In genomic region chr6:25192562-25192961, GRCh38 we compare ENCODE assay signal across 12 cellular contexts.
DNase-seq lines count a peak whose midpoint lies in the region; TF ChIP-seq lines count a peak whose summit lies in the region.
"Had no signal": no experiment of that assay in that cellular context is flagged by ENCODE, and none has a peak within 500 bp of the region (broad histone marks: within the 10 kb centered on the region; RNA-seq: fewer than 3 reads in every experiment).

No MANE protein-coding gene starts in this region.

- TF ChIP-seq POLR2A in transverse colon (IDR thresholded peaks at IDR 0.05) = no peak

- intact Hi-C loops in transverse colon (cut with DNase I; ENCODE audit: low total_unique reads) = no loop called here

- H3K36me3 ChIP-seq in duodenal mucosa (ENCODE audit: control insufficient read depth in 1 of 2, insufficient read depth in 2 of 2, low read length in 2 of 2) = no peaks in the 10 kb centered on the region
- H3K36me3 ChIP-seq in muscle layer of duodenum (ENCODE audit: control insufficient read depth in 1 of 2, insufficient read depth in 2 of 2, low read length in 2 of 2) = no peaks in the 10 kb centered on the region
- H3K36me3 ChIP-seq in transverse colon = no peaks in the 10 kb centered on the region

- DNase-seq in NCI-H446 treated with DMSO at 0.1 percent for 48 hours (lab: John Stamatoyannopoulos, UW) = peak; percentile 74
- DNase-seq in transverse colon = no peak
- no peak for DNase-seq in activated effector memory CD4-positive, alpha-beta T cell treated with Interleukin-2 at 50 U/mL for 16 hours
- no peak for DNase-seq in NCI-H82 treated with DMSO at 0.1 percent for 48 hours (lab: John Stamatoyannopoulos, UW; ENCODE audit: unreplicated experiment)
- no peak for DNase-seq in activated T-cell treated with anti-CD3 and anti-CD28 coated beads, Interleukin-2, amount 50 U/mL, for 1 hour
- DNase-seq: activated CD4-positive, alpha-beta T cell treated with anti-CD3 and anti-CD28 coated beads, Interleukin-2, amount 50 U/mL, for 4 hours; activated naive CD8-positive, alpha-beta T cell treated with anti-CD3 and anti-CD28 coated beads, Interleukin-2, amount 50 U/mL, for 24 hours; NCI-H345; stimulated activated CD4-positive, alpha-beta T cell treated with anti-CD3 and anti-CD28 coated beads, Interleukin-12 subunit alpha, Interleukin-12 subunit beta, amount 100 ng/mL, for 4 hours had no signal

- no peaks in the 10 kb centered on the region for H3K9me3 ChIP-seq in duodenal mucosa (ENCODE audit: control insufficient read depth in 1 of 2, low read length in 2 of 2)
- H3K9me3 ChIP-seq in muscle layer of duodenum (ENCODE audit: control insufficient read depth in 1 of 2, low read length in 2 of 2) = no peaks in the 10 kb centered on the region
- no peaks in the 10 kb centered on the region for H3K9me3 ChIP-seq in transverse colon

- no peak for TF ChIP-seq EP300 in transverse colon (IDR thresholded peaks at IDR 0.05; ENCODE audit: low read depth)

- WGBS in transverse colon (ENCODE audit: low coverage in 1 of 2), 2 donors = 73 to 86% methylated on average over 2 of the region's 2 CpGs

- TF ChIP-seq CTCF in transverse colon (IDR thresholded peaks at IDR 0.05) = no peak

- H3K27ac ChIP-seq in duodenal mucosa (ENCODE audit: low read depth, low read length) (peak overlapping the region; percentile 26), muscle layer of duodenum (ENCODE audit: low read length) (peak overlapping the region; percentile 75), transverse colon (peak overlapping the region; percentile 59 to 73 (median 66))

- no peak overlapping the region for H3K4me3 ChIP-seq in duodenal mucosa (ENCODE audit: low read depth in 1 of 2, low read length in 2 of 2)
- peak overlapping the region in 1 of 2 donors; percentile 16 for H3K4me3 ChIP-seq in muscle layer of duodenum (ENCODE audit: low read depth in 1 of 2, low read length in 2 of 2)
- H3K4me3 ChIP-seq in transverse colon = no peak overlapping the region
- H3K4me3 ChIP-seq: lung had no signal

- no peak overlapping the region for H3K9ac ChIP-seq in duodenal mucosa (ENCODE audit: low read depth in 1 of 2, low read length in 2 of 2)

- in situ Hi-C loops in transverse colon (cut with MboI; ENCODE audit: low pct_ligation_motif_present in 1 of 4, low pct_unique_long_range_greater_than_20kb in 1 of 4, low sequenced_read_pairs in 3 of 4) = no loop called here

- H3K27me3 ChIP-seq in duodenal mucosa (ENCODE audit: control insufficient read depth in 1 of 2, insufficient read depth in 2 of 2, low read length in 2 of 2) (no peaks in the 10 kb centered on the region), muscle layer of duodenum (ENCODE audit: low read depth, low read length) (no peaks in the 10 kb centered on the region), transverse colon (no peaks in the 10 kb centered on the region)

- H3K4me1 ChIP-seq in duodenal mucosa (ENCODE audit: control insufficient read depth in 1 of 2, insufficient read depth in 2 of 2, low read length in 2 of 2) (peaks cover 0 to 4% of the 10 kb centered on the region in 2 donors), muscle layer of duodenum (ENCODE audit: control insufficient read depth in 1 of 2, insufficient read depth in 2 of 2, low read length in 2 of 2) (peaks cover 0 to 6% of the 10 kb centered on the region in 2 donors), transverse colon (peaks cover 0 to 7% (median 3%) of the 10 kb centered on the region in 4 donors)
